In genomic region chr4:61648264-61648663, GRCh38 we compare ENCODE assay signal across 19 cellular contexts.
"Had no signal": no experiment of that assay in that cellular context is flagged by ENCODE, and none has a peak within 500 bp of the region (broad histone marks: within the 10 kb centered on the region; RNA-seq: fewer than 3 reads in every experiment).

No MANE protein-coding gene starts in this region.

- H3K4me3 Mint-ChIP-seq: naive B cell; nephron; stimulated activated effector memory CD8-positive, alpha-beta T cell treated with anti-CD3 and anti-CD28 coated beads, Interleukin-12 subunit alpha, Interleukin-12 subunit beta, amount 100 ng/mL, for 72 hours; type B pancreatic cell had no signal

- H3K4me1 ChIP-seq: esophagus muscularis mucosa, gastroesophageal sphincter, left lung, right lobe of liver, suprapubic skin, thyroid gland, uterus had no signal

- H3K9me3 ChIP-seq: esophagus muscularis mucosa, gastroesophageal sphincter, left lung, right lobe of liver, suprapubic skin, thyroid gland, uterus had no signal

- ATAC-seq: gastroesophageal sphincter; left lung; right lobe of liver; stimulated activated effector memory CD8-positive, alpha-beta T cell treated with anti-CD3 and anti-CD28 coated beads, Interleukin-12 subunit alpha, Interleukin-12 subunit beta, amount 100 ng/mL, for 72 hours; stimulated activated naive CD8-positive, alpha-beta T cell treated with anti-CD3 and anti-CD28 coated beads, Interleukin-15, Interleukin-2, amounts not matched to agents 100 U/mL and 50 U/mL, for 24 hours had no signal

- H3K27ac ChIP-seq: epithelial cell of prostate, esophagus muscularis mucosa, gastroesophageal sphincter, left lung, right lobe of liver, suprapubic skin, thyroid gland, uterus had no signal

- H3K27me3 Mint-ChIP-seq: naive B cell, type B pancreatic cell had no signal

- H3K36me3 ChIP-seq: esophagus muscularis mucosa, gastroesophageal sphincter, left lung, right lobe of liver, suprapubic skin, thyroid gland, uterus had no signal

- H3K27me3 ChIP-seq: esophagus muscularis mucosa, gastroesophageal sphincter, left lung, right lobe of liver, suprapubic skin, thyroid gland, uterus had no signal

- H3K4me1 Mint-ChIP-seq: naive B cell; nephron; stimulated activated effector memory CD8-positive, alpha-beta T cell treated with anti-CD3 and anti-CD28 coated beads, Interleukin-12 subunit alpha, Interleukin-12 subunit beta, amount 100 ng/mL, for 72 hours had no signal

- DNase-seq: effector memory CD4-positive, alpha-beta T cell; glutamatergic neuron; left lung; mesenchymal stem cell; naive B cell; right lobe of liver; stimulated activated CD4-positive, alpha-beta T cell treated with anti-CD3 and anti-CD28 coated beads, Interleukin-4, amount 100 ng/mL, for 1 hour; stimulated activated CD8-positive, alpha-beta memory T cell treated with anti-CD3 and anti-CD28 coated beads, Interleukin-4, amount 100 ng/mL, for 48 hours; stimulated activated naive CD8-positive, alpha-beta T cell treated with anti-CD3 and anti-CD28 coated beads, Interleukin-15, Interleukin-2, amounts not matched to agents 100 U/mL and 50 U/mL, for 24 hours; thyroid gland; uterus had no signal

- H3K9me3 Mint-ChIP-seq: type B pancreatic cell had no signal

- H3K4me3 ChIP-seq: esophagus muscularis mucosa, gastroesophageal sphincter, left lung, lung, right lobe of liver, suprapubic skin, thyroid gland, uterus had no signal

- H3K27ac Mint-ChIP-seq: naive B cell; nephron; stimulated activated effector memory CD8-positive, alpha-beta T cell treated with anti-CD3 and anti-CD28 coated beads, Interleukin-12 subunit alpha, Interleukin-12 subunit beta, amount 100 ng/mL, for 72 hours; type B pancreatic cell had no signal

- H3K36me3 Mint-ChIP-seq: naive B cell; stimulated activated effector memory CD8-positive, alpha-beta T cell treated with anti-CD3 and anti-CD28 coated beads, Interleukin-12 subunit alpha, Interleukin-12 subunit beta, amount 100 ng/mL, for 72 hours had no signal
